ENCODE assay signal across 28 cellular contexts in genomic region chr7:133003052-133003910, GRCh38.
DNase-seq lines count a peak whose midpoint lies in the region; TF ChIP-seq lines count a peak whose summit lies in the region.
"Had no signal": no experiment of that assay in that cellular context is flagged by ENCODE, and none has a peak within 500 bp of the region (broad histone marks: within the 10 kb centered on the region; RNA-seq: fewer than 3 reads in every experiment).

No MANE protein-coding gene starts in this region.

- peaks cover 26% of the 10 kb centered on the region for H3K4me1 ChIP-seq in adipocyte (ENCODE audit: control insufficient read depth, insufficient read depth, low read length)
- H3K4me1 ChIP-seq in prostate gland (replicated peaks): no peaks in the 10 kb centered on the region
- peaks cover under 1 to 16% of the 10 kb centered on the region in 2 donors for H3K4me1 ChIP-seq in adrenal gland (replicated peaks in 1 of 2)
- H3K4me1 ChIP-seq in thyroid gland: peaks cover 10 to 14% of the 10 kb centered on the region in 2 donors

- peak overlapping the region; percentile 43 for H3K27ac Mint-ChIP-seq in activated naive CD4-positive, alpha-beta T cell treated with anti-CD3 and anti-CD28 coated beads, Interleukin-2, amount 50 U/mL, for 24 hours
- H3K27ac Mint-ChIP-seq: activated CD4-positive, alpha-beta T cell treated with anti-CD3 and anti-CD28 coated beads, Interleukin-2, amount 10 ng/mL, durations not matched to agents 24 days and 14 days; GM23338; IgD-negative memory B cell; T-helper 1 cell treated with Interleukin-12 subunit alpha and Interleukin-12 subunit beta and Interleukin-4 antibody, amounts not matched to agents 30 μg/mL and 1 μg/mL, for 36 hours had no signal

- DNase-seq in activated naive CD4-positive, alpha-beta T cell treated with Interleukin-2 at 50 U/mL for 16 hours: no peak
- DNase-seq in adipocyte (ENCODE audit: low read depth) (no peak), myocyte (ENCODE audit: low read depth) (peak; percentile 68), prostate gland (ENCODE audit: low spot score) (no peak), cerebellar cortex (ENCODE audit: low spot score) (no peak), adrenal gland (no peak), thyroid gland (no peak)
- DNase-seq: activated CD4-positive, alpha-beta T cell treated with anti-CD3 and anti-CD28 coated beads, Interleukin-2, amount 10 ng/mL, durations not matched to agents 24 days and 14 days; activated gamma-delta T cell treated with Interleukin-2 at 50 U/mL for 16 hours; activated T-cell treated with anti-CD3 and anti-CD28 coated beads, Interleukin-2, amount 50 U/mL, for 4 hours; AML-193; amniotic stem cell; brain microvascular endothelial cell; CD4-positive, alpha-beta memory T cell; heart left ventricle; NCI-H1417; NCI-H226; NCI-H774; sigmoid colon; SK-N-SH; stimulated activated CD4-positive, alpha-beta T cell treated with anti-CD3 and anti-CD28 coated beads, Interleukin-15, amount 100 ng/mL, for 24 hours; stimulated activated naive CD4-positive, alpha-beta T cell had no signal

- no peaks in the 10 kb centered on the region for H3K27me3 ChIP-seq in adipocyte (replicated peaks; ENCODE audit: control insufficient read depth, insufficient read depth, low read length)
- no peaks in the 10 kb centered on the region for H3K27me3 ChIP-seq in prostate gland (replicated peaks; ENCODE audit: insufficient read depth)
- no peaks in the 10 kb centered on the region for H3K27me3 ChIP-seq in adrenal gland
- no peaks in the 10 kb centered on the region for H3K27me3 ChIP-seq in thyroid gland
- H3K27me3 ChIP-seq: brain microvascular endothelial cell, heart left ventricle, sigmoid colon, vagina had no signal

- H3K9me3 ChIP-seq in adipocyte (ENCODE audit: control insufficient read depth, low read length) (no peaks in the 10 kb centered on the region), prostate gland (no peaks in the 10 kb centered on the region), adrenal gland (replicated peaks in 1 of 3) (no peaks in the 10 kb centered on the region), thyroid gland (no peaks in the 10 kb centered on the region)
- H3K9me3 ChIP-seq: sigmoid colon, SK-N-SH, vagina had no signal

- peak overlapping the region; percentile 35 for H3K4me3 ChIP-seq in adipocyte (ENCODE audit: low read length)
- no peak overlapping the region for H3K4me3 ChIP-seq in prostate gland
- no peak overlapping the region for H3K4me3 ChIP-seq in adrenal gland
- H3K4me3 ChIP-seq in thyroid gland (replicated peaks in 1 of 3): no peak overlapping the region
- H3K4me3 ChIP-seq: A549, GM23338, heart left ventricle, sigmoid colon, vagina had no signal

- H3K27me3 Mint-ChIP-seq in activated naive CD4-positive, alpha-beta T cell treated with anti-CD3 and anti-CD28 coated beads, Interleukin-2, amount 50 U/mL, for 24 hours: no peaks in the 10 kb centered on the region
- H3K27me3 Mint-ChIP-seq: activated CD4-positive, alpha-beta T cell treated with anti-CD3 and anti-CD28 coated beads, Interleukin-2, amount 10 ng/mL, durations not matched to agents 24 days and 14 days; CD4-positive, alpha-beta memory T cell; IgD-negative memory B cell had no signal

- peaks cover 11% of the 10 kb centered on the region for H3K9me3 Mint-ChIP-seq in activated naive CD4-positive, alpha-beta T cell treated with anti-CD3 and anti-CD28 coated beads, Interleukin-2, amount 50 U/mL, for 24 hours
- H3K9me3 Mint-ChIP-seq: GM23338 had no signal

- peak overlapping the region; percentile 15 for H3K9ac ChIP-seq in adipocyte (ENCODE audit: low read length)
- H3K9ac ChIP-seq: SK-N-SH had no signal

- TF ChIP-seq POLR2A in prostate gland (IDR thresholded peaks at IDR 0.05) (no peak), adrenal gland (IDR thresholded peaks at IDR 0.05) (no peak), thyroid gland (IDR thresholded peaks at IDR 0.05) (no peak)

- H3K27ac ChIP-seq in prostate gland: no peak overlapping the region
- H3K27ac ChIP-seq in adrenal gland: no peak overlapping the region
- no peak overlapping the region for H3K27ac ChIP-seq in thyroid gland
- H3K27ac ChIP-seq: A549, brain microvascular endothelial cell, heart left ventricle, sigmoid colon, vagina had no signal

- H3K4me3 Mint-ChIP-seq in activated naive CD4-positive, alpha-beta T cell treated with anti-CD3 and anti-CD28 coated beads, Interleukin-2, amount 50 U/mL, for 24 hours: no peak overlapping the region
- H3K4me3 Mint-ChIP-seq: activated CD4-positive, alpha-beta T cell treated with anti-CD3 and anti-CD28 coated beads, Interleukin-2, amount 10 ng/mL, durations not matched to agents 24 days and 14 days; activated T-cell treated with anti-CD3 and anti-CD28 coated beads, Interleukin-2, amount 50 U/mL, for 4 hours; CD4-positive, alpha-beta memory T cell; GM23338; IgD-negative memory B cell; T-helper 1 cell treated with Interleukin-12 subunit alpha and Interleukin-12 subunit beta and Interleukin-4 antibody, amounts not matched to agents 30 μg/mL and 1 μg/mL, for 36 hours had no signal

- no peak for TF ChIP-seq CTCF in prostate gland (IDR thresholded peaks at IDR 0.05)
- TF ChIP-seq CTCF in adrenal gland (IDR thresholded peaks at IDR 0.05): no peak
- TF ChIP-seq CTCF in thyroid gland (IDR thresholded peaks at IDR 0.05): no peak

- H3K36me3 ChIP-seq in adipocyte (ENCODE audit: control insufficient read depth, insufficient read depth, low read length, severe bottlenecking) (no peaks in the 10 kb centered on the region), prostate gland (no peaks in the 10 kb centered on the region), adrenal gland (replicated peaks in 1 of 2) (no peaks in the 10 kb centered on the region), thyroid gland (no peaks in the 10 kb centered on the region)
- H3K36me3 ChIP-seq: brain microvascular endothelial cell, heart left ventricle, sigmoid colon, vagina had no signal

- peaks cover 43% of the 10 kb centered on the region for H3K4me1 Mint-ChIP-seq in activated naive CD4-positive, alpha-beta T cell treated with anti-CD3 and anti-CD28 coated beads, Interleukin-2, amount 50 U/mL, for 24 hours

- intact Hi-C loops in prostate gland (cut with DNase I) (no loop called here), adrenal gland (cut with DNase I) (no loop called here), thyroid gland (cut with DNase I) (no loop called here)

- H3K36me3 Mint-ChIP-seq in activated naive CD4-positive, alpha-beta T cell treated with anti-CD3 and anti-CD28 coated beads, Interleukin-2, amount 50 U/mL, for 24 hours: peaks cover 27% of the 10 kb centered on the region

- WGBS in prostate gland: 34% methylated on average over 4 of the region's 4 CpGs
- 47 to 63% (median 61%) methylated on average over 4 of the region's 4 CpGs for WGBS in adrenal gland, 4 donors
- 55 to 66% methylated on average over 4 of the region's 4 CpGs for WGBS in thyroid gland, 2 donors
